1 cellular context compared by ENCODE assay signal in genomic region chr12:113185180-113186032, GRCh38.
A peak's percentile ranks its signal among the peaks of the same experiment; 100 is the strongest.
TF ChIP-seq lines count a peak whose summit lies in the region.

DDX54 (minus strand) TSS chr12:113185478; CDS start chr12:113185451, 27 bp downstream.
RITA1 (plus strand) TSS chr12:113185721; CDS start chr12:113186747, 1,026 bp downstream.

TF ChIP-seq in HepG2, 621 proteins besides CTCF, POLR2A, EP300 and RAD21 (continued from another document and continues in another):
- TF ChIP-seq AHDC1 (CRISPR knock-in tag; IDR thresholded peaks at IDR 0.05; ENCODE audit: borderline replicate concordance) (peak; percentile 13; the same call in 1 of the 2 replicates), ZNF883 (CRISPR knock-in tag; IDR thresholded peaks at IDR 0.05; ENCODE audit: not compliant biosample characterization) (peak; percentile 90), TBX3 (IDR thresholded peaks at IDR 0.05; ENCODE audit: borderline replicate concordance) (no peak; the same call in 1 of the 2 replicates), DPF2 (CRISPR knock-in tag; IDR thresholded peaks at IDR 0.05; ENCODE audit: borderline replicate concordance, low read depth) (peak; percentile 11; the same call in 1 of the 2 replicates), ZNF225 (CRISPR knock-in tag; IDR thresholded peaks at IDR 0.05) (peak; percentile 72; the same call in 1 of the 2 replicates), HOXA7 (CRISPR knock-in tag; IDR thresholded peaks at IDR 0.05) (0 out of 2 replicates have a peak, but pooled peaks have one; percentile 28), CBX1 (IDR thresholded peaks at IDR 0.05; ENCODE audit: low read depth) (peak; percentile 17), ZNF816 (CRISPR knock-in tag; IDR thresholded peaks at IDR 0.05; ENCODE audit: borderline replicate concordance) (peak; percentile 91), MEF2D (CRISPR knock-in tag; IDR thresholded peaks at IDR 0.05) (peak; percentile 76), CHD4 (IDR thresholded peaks at IDR 0.05; ENCODE audit: borderline replicate concordance, low read length) (no peak), GLI4 (CRISPR knock-in tag; IDR thresholded peaks at IDR 0.05; ENCODE audit: borderline replicate concordance) (peak; percentile 59), GABPB1 (CRISPR knock-in tag; IDR thresholded peaks at IDR 0.05) (peak; percentile 84; the same call in 1 of the 2 replicates), ZFP37 (CRISPR knock-in tag; IDR thresholded peaks at IDR 0.05; ENCODE audit: borderline replicate concordance) (no peak), ZSCAN21 (CRISPR knock-in tag; IDR thresholded peaks at IDR 0.05; ENCODE audit: borderline replicate concordance) (peak; percentile 86), TCF7L2 (IDR thresholded peaks at IDR 0.05; ENCODE audit: low read depth, low read length) (no peak), SOX6 (IDR thresholded peaks at IDR 0.05) (no peak), SOX6 (CRISPR knock-in tag; IDR thresholded peaks at IDR 0.05) (peak; percentile 64), FLYWCH1 (CRISPR knock-in tag; IDR thresholded peaks at IDR 0.05) (no peak), ZNF569 (CRISPR knock-in tag; IDR thresholded peaks at IDR 0.05; ENCODE audit: borderline replicate concordance) (peak; percentile 53; the same call in 1 of the 2 replicates), ZSCAN25 (CRISPR knock-in tag; IDR thresholded peaks at IDR 0.05) (no peak; the same call in 1 of the 2 replicates), ZBTB7B (CRISPR knock-in tag; IDR thresholded peaks at IDR 0.05) (peak; percentile 94), ZNF710 (CRISPR knock-in tag; IDR thresholded peaks at IDR 0.05; ENCODE audit: borderline replicate concordance) (0 out of 2 replicates have a peak, but pooled peaks have one; percentile 30), KIAA2018 (CRISPR knock-in tag; IDR thresholded peaks at IDR 0.05; ENCODE audit: borderline replicate concordance) (0 out of 2 replicates have a peak, but pooled peaks have one; percentile 58), SSRP1 (CRISPR knock-in tag; IDR thresholded peaks at IDR 0.05) (no peak), MXD3 (CRISPR knock-in tag; IDR thresholded peaks at IDR 0.05) (no peak; the same call in none of the 2 replicates), ZNF281 (CRISPR knock-in tag; IDR thresholded peaks at IDR 0.05; ENCODE audit: borderline replicate concordance) (peak; percentile 16; the same call in 1 of the 2 replicates), ZNF891 (CRISPR knock-in tag; IDR thresholded peaks at IDR 0.05) (peak; percentile 84), SP140L (CRISPR knock-in tag; IDR thresholded peaks at IDR 0.05; ENCODE audit: borderline replicate concordance) (no peak), ZNF746 (CRISPR knock-in tag; IDR thresholded peaks at IDR 0.05) (peak; percentile 76; the same call in 1 of the 2 replicates), NFAT5 (CRISPR knock-in tag; IDR thresholded peaks at IDR 0.05) (peak; percentile 63; the same call in 1 of the 2 replicates), HES4 (CRISPR knock-in tag; IDR thresholded peaks at IDR 0.05; ENCODE audit: borderline replicate concordance) (peak; percentile 45)
